ENCODE assay signal across 3 cellular contexts in genomic region chr9:132955768-132956167, GRCh38. TPM values are rescaled to one million over a fixed set of nuclear protein-coding genes. Genes with fewer than 3 reads are reported as not detected.
"Had no signal": no experiment of that assay in that cellular context is flagged by ENCODE, and none has a peak within 500 bp of the region (broad histone marks: within the 10 kb centered on the region; RNA-seq: fewer than 3 reads in every experiment).

No MANE protein-coding gene starts in this region.

- DNase-seq: GDM1, GF-D8 had no signal

- H3K4me3 ChIP-seq: GM12878 had no signal

RNA-seq across cellular contexts. Expression of gene GFI1B, which starts 22.7 kb away (rescaled TPM):
- total RNA-seq: GM12878 had no signal
